ENCODE assay signal across 10 cellular contexts in the genomic region with DNA sequence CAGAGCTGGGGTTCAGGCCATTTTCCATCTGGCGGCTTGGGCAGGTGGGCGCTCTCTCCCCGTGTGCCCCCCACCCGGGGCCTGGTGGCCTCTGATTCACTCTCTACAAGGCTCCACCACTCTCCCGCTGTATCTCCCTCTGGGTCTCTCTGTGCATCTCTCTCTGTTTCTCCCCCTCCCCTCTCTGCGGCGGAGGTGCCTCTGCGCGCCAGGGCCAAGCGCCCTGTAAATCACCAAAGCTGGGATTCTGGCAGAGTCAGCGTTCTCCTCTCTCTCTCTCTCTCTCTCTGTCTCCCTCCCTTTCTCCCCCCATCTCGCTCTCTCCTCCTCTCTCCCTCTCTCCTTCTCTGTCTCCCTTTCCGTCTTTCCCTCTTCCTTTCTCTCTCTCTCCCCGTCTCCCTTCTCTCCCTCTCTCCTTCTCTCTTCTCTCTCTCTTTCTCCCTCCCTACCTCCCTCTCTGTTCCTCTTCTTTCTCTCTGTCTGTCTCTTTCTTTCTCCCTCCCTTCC. TPM values are rescaled to one million over a fixed set of nuclear protein-coding genes. Genes with fewer than 3 reads are reported as not detected.
DNase-seq lines count a peak whose midpoint lies in the region; ATAC-seq, FAIRE-seq and TF ChIP-seq lines count a peak whose summit lies in the region.
"Had no signal": no experiment of that assay in that cellular context is flagged by ENCODE, and none has a peak within 500 bp of the region (broad histone marks: within the 10 kb centered on the region; RNA-seq: fewer than 3 reads in every experiment).

No MANE protein-coding gene starts in this region.

- intact Hi-C loops in tibial artery (cut with DNase I; ENCODE audit: low total_unique reads), result no loop called here

- no peak for ATAC-seq in SK-N-SH treated with all-trans-retinoic acid at 6 μM for 48 hours
- no peak for ATAC-seq in central memory CD8-positive, alpha-beta T cell (replicated peaks; ENCODE audit: extremely low read depth, poor library complexity, severe bottlenecking)
- no peak for ATAC-seq in GM21717 (IDR thresholded peaks at IDR 0.05; ENCODE audit: unreplicated experiment)
- ATAC-seq in activated CD4-positive, CD25-positive, alpha-beta regulatory T cell treated with anti-CD3 and anti-CD28 coated beads, Interleukin-2, amount 50 U/mL, for 24 hours, result no peak

- no peak overlapping the region for H3K4me2 ChIP-seq in SK-N-SH

- no peak for TF ChIP-seq RAD21 in SK-N-SH (IDR thresholded peaks at IDR 0.05; ENCODE audit: low read length)

- WGBS in SK-N-SH (ENCODE audit: low lambda C conversion rate), result 93% methylated on average over 10 of the region's 14 CpGs

- no peaks in the 10 kb centered on the region for H3K9me3 Mint-ChIP-seq in central memory CD8-positive, alpha-beta T cell
- no peaks in the 10 kb centered on the region for H3K9me3 Mint-ChIP-seq in mesothelial cell of epicardium
- H3K9me3 Mint-ChIP-seq: neural crest cell had no signal

- H3K27me3 ChIP-seq in SK-N-SH (ENCODE audit: insufficient read depth) (no peaks in the 10 kb centered on the region), tibial artery (no peaks in the 10 kb centered on the region)

- peaks cover 77% of the 10 kb centered on the region for H4K20me1 ChIP-seq in SK-N-SH (ENCODE audit: insufficient read depth)

- no peak overlapping the region for H3K4me3 ChIP-seq in SK-N-SH (ENCODE audit: low read depth in 2 of 2, low read length in 1 of 2)
- H3K4me3 ChIP-seq in tibial artery, result peak overlapping the region; percentile 98

- peaks cover 93% of the 10 kb centered on the region for H3K79me2 ChIP-seq in SK-N-SH (ENCODE audit: insufficient read depth)

- no peaks in the 10 kb centered on the region for H3K27me3 Mint-ChIP-seq in central memory CD8-positive, alpha-beta T cell
- H3K27me3 Mint-ChIP-seq in mesothelial cell of epicardium (ENCODE audit: low read depth), result peaks cover 85% of the 10 kb centered on the region

- H3K9me2 ChIP-seq in SK-N-SH, result no peaks in the 10 kb centered on the region

- peaks cover 32% of the 10 kb centered on the region for H3K4me1 Mint-ChIP-seq in central memory CD8-positive, alpha-beta T cell
- peaks cover 35% of the 10 kb centered on the region for H3K4me1 Mint-ChIP-seq in mesothelial cell of epicardium

- no peak overlapping the region for H2AFZ ChIP-seq in SK-N-SH (ENCODE audit: low read depth)

- POLR2A ChIA-PET in SK-N-SH (lab: Yijun Ruan, JAX), result interaction anchor here (1.5 kb wide), 1 partner anchor 13 kb away, joined by 4 read pairs; no protein-coding TSS in a partner anchor

- TF ChIP-seq EP300 in SK-N-SH (IDR thresholded peaks at IDR 0.05; ENCODE audit: borderline replicate concordance in 1 of 2, low read depth in 1 of 2, low read length in 1 of 2), result no peak

- TF ChIP-seq POLR2A in H54 (IDR thresholded peaks at IDR 0.05; ENCODE audit: low read depth, low read length), result no peak

- H3K36me3 ChIP-seq in SK-N-SH (replicated peaks in 1 of 2; ENCODE audit: control insufficient read depth in 1 of 2, insufficient read depth in 2 of 2, low read length in 1 of 2) (no peaks in the 10 kb centered on the region), tibial artery (no peaks in the 10 kb centered on the region)

- DNase-seq in SK-N-SH (peak; percentile 57), mesothelial cell of epicardium (ENCODE audit: low spot score in 2 of 2, unreplicated experiment in 2 of 2) (no peak), tibial artery (no peak), H54 (ENCODE audit: insufficient read length, low spot score) (no peak)
- DNase-seq in central memory CD8-positive, alpha-beta T cell (ENCODE audit: low spot score in 2 of 2), result no peak

- peak overlapping the region; percentile 72 for H3K27ac Mint-ChIP-seq in central memory CD8-positive, alpha-beta T cell (ENCODE audit: low read depth)
- peak overlapping the region; percentile 71 for H3K27ac Mint-ChIP-seq in mesothelial cell of epicardium

- H3F3A ChIP-seq in SK-N-SH (replicated peaks; ENCODE audit: insufficient read depth), result peaks cover 9% of the 10 kb centered on the region

- H3K27ac ChIP-seq in SK-N-SH (ENCODE audit: low read depth in 2 of 2, low read length in 1 of 2) (peak overlapping the region in 1 of 2 experiments; percentile 51; a peak in 2 of 4 replicates), tibial artery (peak overlapping the region; percentile 99 to 100)
- H3K27ac ChIP-seq: VCaP had no signal

- FAIRE-seq in H54 (lab: Jason Lieb, UNC), result no peak

- no peak overlapping the region for H3K9ac ChIP-seq in SK-N-SH

- CTCF ChIA-PET in SK-N-SH (lab: Yijun Ruan, JAX), result interaction anchor here (1.0 kb wide), 2 partner anchors 9 to 59 kb away, joined by 3 read pairs; no protein-coding TSS in a partner anchor

- H3K9me3 ChIP-seq in SK-N-SH (no peaks in the 10 kb centered on the region), tibial artery (no peaks in the 10 kb centered on the region)

- peaks cover 19 to 40% of the 10 kb centered on the region in 2 experiments; a peak in 3 of 4 replicates for H3K4me1 ChIP-seq in SK-N-SH (ENCODE audit: control insufficient read depth in 1 of 2, insufficient read depth in 2 of 2, low read depth in 1 of 2, low read length in 1 of 2)
- H3K4me1 ChIP-seq in tibial artery, result peaks cover 3 to 79% (median 65%) of the 10 kb centered on the region in 4 donors

- no peak overlapping the region for H3K4me3 Mint-ChIP-seq in central memory CD8-positive, alpha-beta T cell
- H3K4me3 Mint-ChIP-seq in mesothelial cell of epicardium, result peak overlapping the region; percentile 57

- H3K36me3 Mint-ChIP-seq in central memory CD8-positive, alpha-beta T cell (ENCODE audit: insufficient read depth), result peaks cover 6% of the 10 kb centered on the region
- H3K36me3 Mint-ChIP-seq in mesothelial cell of epicardium, result no peaks in the 10 kb centered on the region

- TF ChIP-seq CTCF in SK-N-SH (IDR thresholded peaks at IDR 0.05) (no peak), mesothelial cell of epicardium (IDR thresholded peaks at IDR 0.05; ENCODE audit: unreplicated experiment) (no peak), tibial artery (IDR thresholded peaks at IDR 0.05) (no peak)

TF ChIP-seq in SK-N-SH, 30 proteins besides CTCF, POLR2A, EP300 and RAD21 (continues in another document):
- TF ChIP-seq, protein P1, sequence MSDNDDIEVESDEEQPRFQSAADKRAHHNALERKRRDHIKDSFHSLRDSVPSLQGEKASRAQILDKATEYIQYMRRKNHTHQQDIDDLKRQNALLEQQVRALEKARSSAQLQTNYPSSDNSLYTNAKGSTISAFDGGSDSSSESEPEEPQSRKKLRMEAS (IDR thresholded peaks at IDR 0.05; ENCODE audit: low read depth), result no peak
- no peak for TF ChIP-seq GABPA (IDR thresholded peaks at IDR 0.05; ENCODE audit: low read depth)
- TF ChIP-seq TEAD4 (IDR thresholded peaks at IDR 0.05; ENCODE audit: borderline replicate concordance, insufficient read depth), result no peak

TF ChIP-seq in SK-N-SH treated with all-trans-retinoic acid at 6 μM for 48 hours, 23 proteins besides CTCF, POLR2A, EP300 and RAD21 (continues in another document):
- TF ChIP-seq CREB5 (CRISPR knock-in tag; IDR thresholded peaks at IDR 0.05; ENCODE audit: low read depth) (no peak), ZNF8 (CRISPR knock-in tag; IDR thresholded peaks at IDR 0.05) (no peak), ZNF70 (CRISPR knock-in tag; IDR thresholded peaks at IDR 0.05) (no peak), SNAI2 (CRISPR knock-in tag; IDR thresholded peaks at IDR 0.05) (no peak), PPARA (CRISPR knock-in tag; IDR thresholded peaks at IDR 0.05; ENCODE audit: borderline replicate concordance) (no peak), GLIS3 (CRISPR knock-in tag; IDR thresholded peaks at IDR 0.05) (no peak), POU6F1 (CRISPR knock-in tag; IDR thresholded peaks at IDR 0.05; ENCODE audit: borderline replicate concordance, low read depth) (no peak)
- TF ChIP-seq, protein P2, sequence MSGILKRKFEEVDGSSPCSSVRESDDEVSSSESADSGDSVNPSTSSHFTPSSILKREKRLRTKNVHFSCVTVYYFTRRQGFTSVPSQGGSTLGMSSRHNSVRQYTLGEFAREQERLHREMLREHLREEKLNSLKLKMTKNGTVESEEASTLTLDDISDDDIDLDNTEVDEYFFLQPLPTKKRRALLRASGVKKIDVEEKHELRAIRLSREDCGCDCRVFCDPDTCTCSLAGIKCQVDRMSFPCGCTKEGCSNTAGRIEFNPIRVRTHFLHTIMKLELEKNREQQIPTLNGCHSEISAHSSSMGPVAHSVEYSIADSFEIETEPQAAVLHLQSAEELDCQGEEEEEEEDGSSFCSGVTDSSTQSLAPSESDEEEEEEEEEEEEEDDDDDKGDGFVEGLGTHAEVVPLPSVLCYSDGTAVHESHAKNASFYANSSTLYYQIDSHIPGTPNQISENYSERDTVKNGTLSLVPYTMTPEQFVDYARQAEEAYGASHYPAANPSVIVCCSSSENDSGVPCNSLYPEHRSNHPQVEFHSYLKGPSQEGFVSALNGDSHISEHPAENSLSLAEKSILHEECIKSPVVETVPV (CRISPR knock-in tag; IDR thresholded peaks at IDR 0.05), result no peak

RNA-seq across cellular contexts. Expression of gene NFIC, which starts 3.9 kb away (rescaled TPM):
- 2.6 and 7.2 TPM in 2 replicates for polyA plus RNA-seq in SK-N-SH (2012; rRNA removed)
- 5.7 and 8.1 TPM in 2 replicates for polyA plus RNA-seq in SK-N-SH (2012; cell fraction: cytosol; rRNA removed)
- polyA plus RNA-seq in SK-N-SH (2012; cell fraction: nucleus; rRNA removed), result 13.4 and 14.9 TPM in 2 replicates
- total RNA-seq in mesothelial cell of epicardium, result 28.6 to 32.9 TPM (median 32.2 TPM) in 3 replicates

Comparison
In these comparisons a context has a peak if more than half of its experiments do, and no peak if none do; other contexts are left out.
1. H3K4me3 ChIP-seq: peak in tibial artery (2 of 2); none in SK-N-SH (0 of 2).